In the genomic region with DNA sequence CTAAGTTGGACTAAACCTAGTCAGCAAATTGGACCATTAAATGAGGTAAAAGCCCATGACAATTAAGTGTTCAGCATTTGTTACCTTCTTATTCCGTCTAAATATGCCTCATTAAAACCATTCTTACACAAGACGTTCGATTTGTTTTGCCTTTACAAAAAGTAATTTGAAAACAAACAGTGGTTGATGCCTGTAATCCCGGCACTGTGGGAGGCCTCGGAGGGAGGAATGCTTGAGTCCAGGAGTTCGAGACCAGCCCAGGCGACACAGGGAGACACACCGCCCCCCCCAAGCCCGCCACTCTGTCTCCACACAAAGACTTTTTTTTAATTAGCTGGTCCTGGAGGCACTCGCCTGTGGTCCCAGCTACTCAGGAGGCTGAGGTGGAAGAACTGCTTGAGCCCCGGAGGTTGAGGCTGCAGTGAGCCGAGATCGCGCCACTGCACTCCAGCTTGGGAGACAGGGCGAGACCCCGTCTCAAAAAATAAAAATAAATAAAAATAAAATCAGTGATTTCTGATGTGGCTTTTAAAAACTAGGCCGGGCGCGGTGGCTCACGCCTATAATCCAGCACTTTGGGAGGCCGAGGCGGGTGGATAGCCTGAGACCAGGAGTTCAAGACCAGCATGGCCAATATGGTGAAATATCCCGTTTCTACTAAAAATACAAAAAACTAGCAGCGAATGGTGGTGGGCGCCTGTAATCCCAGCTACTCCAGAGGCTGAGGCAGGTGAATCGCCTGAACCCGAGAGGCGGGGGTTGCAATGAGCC, we compare ENCODE assay signal across 1 cellular context.
TF ChIP-seq lines count a peak whose summit lies in the region.

No MANE protein-coding gene starts in this region.

TF ChIP-seq in WTC11, 78 proteins besides CTCF, POLR2A, EP300 and RAD21 (continued from another document):
- TF ChIP-seq CREM (CRISPR knock-in tag; IDR thresholded peaks at IDR 0.05) (no peak), ZNF138 (CRISPR knock-in tag; conservative IDR thresholded peaks at IDR 0.05) (no peak), GABPB1 (CRISPR knock-in tag; IDR thresholded peaks at IDR 0.05) (no peak), NFE2L1 (CRISPR knock-in tag; IDR thresholded peaks at IDR 0.05) (no peak)
- TF ChIP-seq, protein P1, sequence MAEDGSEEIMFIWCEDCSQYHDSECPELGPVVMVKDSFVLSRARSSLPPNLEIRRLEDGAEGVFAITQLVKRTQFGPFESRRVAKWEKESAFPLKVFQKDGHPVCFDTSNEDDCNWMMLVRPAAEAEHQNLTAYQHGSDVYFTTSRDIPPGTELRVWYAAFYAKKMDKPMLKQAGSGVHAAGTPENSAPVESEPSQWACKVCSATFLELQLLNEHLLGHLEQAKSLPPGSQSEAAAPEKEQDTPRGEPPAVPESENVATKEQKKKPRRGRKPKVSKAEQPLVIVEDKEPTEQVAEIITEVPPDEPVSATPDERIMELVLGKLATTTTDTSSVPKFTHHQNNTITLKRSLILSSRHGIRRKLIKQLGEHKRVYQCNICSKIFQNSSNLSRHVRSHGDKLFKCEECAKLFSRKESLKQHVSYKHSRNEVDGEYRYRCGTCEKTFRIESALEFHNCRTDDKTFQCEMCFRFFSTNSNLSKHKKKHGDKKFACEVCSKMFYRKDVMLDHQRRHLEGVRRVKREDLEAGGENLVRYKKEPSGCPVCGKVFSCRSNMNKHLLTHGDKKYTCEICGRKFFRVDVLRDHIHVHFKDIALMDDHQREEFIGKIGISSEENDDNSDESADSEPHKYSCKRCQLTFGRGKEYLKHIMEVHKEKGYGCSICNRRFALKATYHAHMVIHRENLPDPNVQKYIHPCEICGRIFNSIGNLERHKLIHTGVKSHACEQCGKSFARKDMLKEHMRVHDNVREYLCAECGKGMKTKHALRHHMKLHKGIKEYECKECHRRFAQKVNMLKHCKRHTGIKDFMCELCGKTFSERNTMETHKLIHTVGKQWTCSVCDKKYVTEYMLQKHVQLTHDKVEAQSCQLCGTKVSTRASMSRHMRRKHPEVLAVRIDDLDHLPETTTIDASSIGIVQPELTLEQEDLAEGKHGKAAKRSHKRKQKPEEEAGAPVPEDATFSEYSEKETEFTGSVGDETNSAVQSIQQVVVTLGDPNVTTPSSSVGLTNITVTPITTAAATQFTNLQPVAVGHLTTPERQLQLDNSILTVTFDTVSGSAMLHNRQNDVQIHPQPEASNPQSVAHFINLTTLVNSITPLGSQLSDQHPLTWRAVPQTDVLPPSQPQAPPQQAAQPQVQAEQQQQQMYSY (CRISPR knock-in tag; IDR thresholded peaks at IDR 0.05), result no peak
- TF ChIP-seq, protein P2, sequence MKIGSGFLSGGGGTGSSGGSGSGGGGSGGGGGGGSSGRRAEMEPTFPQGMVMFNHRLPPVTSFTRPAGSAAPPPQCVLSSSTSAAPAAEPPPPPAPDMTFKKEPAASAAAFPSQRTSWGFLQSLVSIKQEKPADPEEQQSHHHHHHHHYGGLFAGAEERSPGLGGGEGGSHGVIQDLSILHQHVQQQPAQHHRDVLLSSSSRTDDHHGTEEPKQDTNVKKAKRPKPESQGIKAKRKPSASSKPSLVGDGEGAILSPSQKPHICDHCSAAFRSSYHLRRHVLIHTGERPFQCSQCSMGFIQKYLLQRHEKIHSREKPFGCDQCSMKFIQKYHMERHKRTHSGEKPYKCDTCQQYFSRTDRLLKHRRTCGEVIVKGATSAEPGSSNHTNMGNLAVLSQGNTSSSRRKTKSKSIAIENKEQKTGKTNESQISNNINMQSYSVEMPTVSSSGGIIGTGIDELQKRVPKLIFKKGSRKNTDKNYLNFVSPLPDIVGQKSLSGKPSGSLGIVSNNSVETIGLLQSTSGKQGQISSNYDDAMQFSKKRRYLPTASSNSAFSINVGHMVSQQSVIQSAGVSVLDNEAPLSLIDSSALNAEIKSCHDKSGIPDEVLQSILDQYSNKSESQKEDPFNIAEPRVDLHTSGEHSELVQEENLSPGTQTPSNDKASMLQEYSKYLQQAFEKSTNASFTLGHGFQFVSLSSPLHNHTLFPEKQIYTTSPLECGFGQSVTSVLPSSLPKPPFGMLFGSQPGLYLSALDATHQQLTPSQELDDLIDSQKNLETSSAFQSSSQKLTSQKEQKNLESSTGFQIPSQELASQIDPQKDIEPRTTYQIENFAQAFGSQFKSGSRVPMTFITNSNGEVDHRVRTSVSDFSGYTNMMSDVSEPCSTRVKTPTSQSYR (CRISPR knock-in tag; IDR thresholded peaks at IDR 0.05), result no peak
TF ChIP-seq in WTC11: peak in this region for 0.
